ENCODE assay signal across 16 cellular contexts in the genomic region with DNA sequence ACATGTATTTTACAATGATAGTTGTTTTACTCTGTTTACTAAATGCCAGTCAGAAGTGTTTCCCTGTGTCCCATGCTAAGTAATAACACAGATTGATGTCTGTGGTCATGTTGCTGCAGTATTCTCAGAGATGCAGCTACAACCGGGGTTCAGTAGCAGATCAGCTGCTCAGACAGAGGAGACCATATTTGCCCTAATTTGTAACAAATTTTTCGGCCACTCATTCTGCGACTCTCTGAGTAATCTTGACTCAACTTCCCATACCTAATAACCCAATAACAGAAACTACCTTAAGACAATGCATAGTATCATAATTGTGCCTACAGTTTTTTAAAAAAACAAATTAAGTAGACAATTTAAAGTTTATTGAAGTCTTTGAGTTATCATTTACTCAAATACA. TPM values are rescaled to one million over a fixed set of nuclear protein-coding genes. Genes with fewer than 3 reads are reported as not detected.
A peak's percentile ranks its signal among the peaks of the same experiment; 100 is the strongest.
DNase-seq lines count a peak whose midpoint lies in the region; ATAC-seq and TF ChIP-seq lines count a peak whose summit lies in the region.
"Had no signal": no experiment of that assay in that cellular context is flagged by ENCODE, and none has a peak within 500 bp of the region (broad histone marks: within the 10 kb centered on the region; RNA-seq: fewer than 3 reads in every experiment).

No MANE protein-coding gene starts in this region.

- POLR2A ChIA-PET in T-cell (lab: Charles Lee) = interaction anchor here in 1 of 2 donors (0.6 kb wide), 1 partner anchor 456 kb away, joined by 4 read pairs; no protein-coding TSS in a partner anchor

- peaks cover 9% of the 10 kb centered on the region for H3K4me1 ChIP-seq in psoas muscle

- H3K36me3 ChIP-seq in psoas muscle (ENCODE audit: insufficient read depth in 1 of 2, low read depth in 1 of 2) = no peaks in the 10 kb centered on the region
- H3K36me3 ChIP-seq: sigmoid colon had no signal

- TF ChIP-seq CTCF in psoas muscle (IDR thresholded peaks at IDR 0.05) = no peak

- DNase-seq in activated T-cell treated with anti-CD3 and anti-CD28 coated beads for 24 hours (ENCODE audit: low read depth) = peak; percentile 1
- no peak for DNase-seq in activated T-cell treated with anti-CD3 and anti-CD28 coated beads for 4 hours
- DNase-seq in stimulated activated effector memory CD8-positive, alpha-beta T cell treated with anti-CD3 and anti-CD28 coated beads, Interleukin-12 subunit alpha, Interleukin-12 subunit beta, amount 100 ng/mL, for 72 hours (ENCODE audit: low spot score in 2 of 2) = no peak
- DNase-seq in psoas muscle = no peak
- no peak for DNase-seq in left colon
- no peak for DNase-seq in T-cell
- DNase-seq: ACHN; activated gamma-delta T cell treated with Interleukin-2 at 50 U/mL for 16 hours; midbrain; NK-92 treated with Interleukin-12 subunit alpha and Interleukin-12 subunit beta, amount 100 ng/mL, for 24 hours; sigmoid colon; stimulated activated CD8-positive, alpha-beta memory T cell treated with anti-CD3 and anti-CD28 coated beads, Interleukin-4, amount 100 ng/mL, for 48 hours had no signal

- peaks cover 12% of the 10 kb centered on the region for H3K36me3 Mint-ChIP-seq in stimulated activated effector memory CD8-positive, alpha-beta T cell treated with anti-CD3 and anti-CD28 coated beads, Interleukin-12 subunit alpha, Interleukin-12 subunit beta, amount 100 ng/mL, for 72 hours
- H3K36me3 Mint-ChIP-seq in T-cell = peaks cover 25% of the 10 kb centered on the region

- no peaks in the 10 kb centered on the region for H3K27me3 ChIP-seq in psoas muscle (ENCODE audit: insufficient read depth in 3 of 3, low read length in 2 of 3)
- H3K27me3 ChIP-seq: hepatocyte, sigmoid colon had no signal

- H3K4me3 ChIP-seq in psoas muscle = no peak overlapping the region
- H3K4me3 ChIP-seq: hepatocyte, sigmoid colon had no signal

- H3K27me3 Mint-ChIP-seq in T-cell = no peaks in the 10 kb centered on the region
- H3K27me3 Mint-ChIP-seq: dendritic cell treated with granulocyte-macrophage colony-stimulating factor and Interleukin-4, amounts not matched to agents 40 ng/mL and 50 ng/mL, for 4 days had no signal

- H3K9me3 ChIP-seq in psoas muscle = no peaks in the 10 kb centered on the region
- H3K9me3 ChIP-seq: sigmoid colon had no signal

- intact Hi-C loops in psoas muscle (cut with DNase I) (no loop called here), left colon (cut with DNase I, micrococcal nuclease) (no loop called here)

- peaks cover 57% of the 10 kb centered on the region for H3K4me1 Mint-ChIP-seq in stimulated activated effector memory CD8-positive, alpha-beta T cell treated with anti-CD3 and anti-CD28 coated beads, Interleukin-12 subunit alpha, Interleukin-12 subunit beta, amount 100 ng/mL, for 72 hours
- peaks cover 0 to 32% (median 13%) of the 10 kb centered on the region in 3 donors for H3K4me1 Mint-ChIP-seq in T-cell

- H3K27ac ChIP-seq in psoas muscle = no peak overlapping the region
- H3K27ac ChIP-seq: hepatocyte, sigmoid colon had no signal

- H3K27ac Mint-ChIP-seq in stimulated activated effector memory CD8-positive, alpha-beta T cell treated with anti-CD3 and anti-CD28 coated beads, Interleukin-12 subunit alpha, Interleukin-12 subunit beta, amount 100 ng/mL, for 72 hours = peak overlapping the region; percentile 57
- no peak overlapping the region for H3K27ac Mint-ChIP-seq in T-cell

- CTCF ChIA-PET in T-cell (lab: Charles Lee) = no interaction called here

- ATAC-seq in GM21390 (IDR thresholded peaks at IDR 0.05; ENCODE audit: unreplicated experiment) = peak; percentile 46
- ATAC-seq in HG03108 (IDR thresholded peaks at IDR 0.05; ENCODE audit: unreplicated experiment) = peak; percentile 44
- peak; percentile 96 for ATAC-seq in stimulated activated effector memory CD8-positive, alpha-beta T cell treated with anti-CD3 and anti-CD28 coated beads, Interleukin-12 subunit alpha, Interleukin-12 subunit beta, amount 100 ng/mL, for 72 hours
- ATAC-seq in psoas muscle = no peak
- ATAC-seq in left colon = no peak
- ATAC-seq in T-cell (replicated peaks in 1 of 4) = no peak

- 94 to 95% (median 94%) methylated on average over 3 of the region's 3 CpGs for WGBS in psoas muscle, 3 donors

- H3K4me3 Mint-ChIP-seq in stimulated activated effector memory CD8-positive, alpha-beta T cell treated with anti-CD3 and anti-CD28 coated beads, Interleukin-12 subunit alpha, Interleukin-12 subunit beta, amount 100 ng/mL, for 72 hours = peak overlapping the region; percentile 6
- H3K4me3 Mint-ChIP-seq in T-cell = no peak overlapping the region
- H3K4me3 Mint-ChIP-seq: dendritic cell treated with granulocyte-macrophage colony-stimulating factor and Interleukin-4, amounts not matched to agents 40 ng/mL and 50 ng/mL, for 4 days had no signal

- H3K9me3 Mint-ChIP-seq in stimulated activated effector memory CD8-positive, alpha-beta T cell treated with anti-CD3 and anti-CD28 coated beads, Interleukin-12 subunit alpha, Interleukin-12 subunit beta, amount 100 ng/mL, for 72 hours = peaks cover 3% of the 10 kb centered on the region
- no peaks in the 10 kb centered on the region for H3K9me3 Mint-ChIP-seq in T-cell
- H3K9me3 Mint-ChIP-seq: dendritic cell treated with granulocyte-macrophage colony-stimulating factor and Interleukin-4, amounts not matched to agents 40 ng/mL and 50 ng/mL, for 4 days had no signal

RNA-seq across cellular contexts. Expression of a gene that starts 32.6 kb away (rescaled TPM):
- total RNA-seq in psoas muscle (100 to 1,000 TPM in 2 of 4 donors, 10 to 100 TPM in 2; 50.6 to 112 (median 98.0) TPM), left colon (10 to 100 TPM in 1 of 2 donors, 1 to 10 TPM in 1; 4.6 to 27.5 TPM), T-cell (10 to 100 TPM; 19.9 to 53.6 (median 46.0) TPM)
- polyA plus RNA-seq in psoas muscle = 10 to 100 TPM in 2 of 3 donors, 1 to 10 TPM in 1; 9.0 to 25.0 (median 10.7) TPM

Comparison
In these comparisons a context has a peak if more than half of its experiments do, and no peak if none do; other contexts are left out.
1. ATAC-seq: peak in GM21390 (single experiment), HG03108 (single experiment) and stimulated activated effector memory CD8-positive, alpha-beta T cell treated with anti-CD3 and anti-CD28 coated beads, Interleukin-12 subunit alpha, Interleukin-12 subunit beta, amount 100 ng/mL, for 72 hours (single experiment); none in psoas muscle (0 of 4), left colon (single experiment) and T-cell (0 of 4).